15 cellular contexts compared by ENCODE assay signal in genomic region chr7:28954936-28955335, GRCh38. TPM values are rescaled to one million over a fixed set of nuclear protein-coding genes. Genes with fewer than 3 reads are reported as not detected.
DNase-seq lines count a peak whose midpoint lies in the region; ATAC-seq and TF ChIP-seq lines count a peak whose summit lies in the region.
"Had no signal": no experiment of that assay in that cellular context is flagged by ENCODE, and none has a peak within 500 bp of the region (broad histone marks: within the 10 kb centered on the region; RNA-seq: fewer than 3 reads in every experiment).

No MANE protein-coding gene starts in this region.

- H3K4me3 ChIP-seq in BLaER1 treated with 17β-estradiol and CSF1 and Interleukin-3, amounts not matched to agents 10 nM and 100 nM = peak overlapping the region in 6 of 10 experiments; percentile 12 to 63 (median 51); a peak in 8 of 20 replicates
- H3K4me3 ChIP-seq in esophagus squamous epithelium = peak overlapping the region in 2 of 4 donors; percentile 65 to 73
- no peak overlapping the region for H3K4me3 ChIP-seq in neural progenitor cell

- H3K79me2 ChIP-seq in neural progenitor cell (ENCODE audit: low read depth) = no peaks in the 10 kb centered on the region

- peaks cover 30% of the 10 kb centered on the region for H3F3A ChIP-seq in neural progenitor cell (ENCODE audit: low read depth)

- H3K36me3 Mint-ChIP-seq in neural progenitor cell = peaks cover 25% of the 10 kb centered on the region

- WGBS in esophagus squamous epithelium, 2 donors = 49 to 50% methylated on average over 4 of the region's 4 CpGs

- peaks cover 0 to 15% (median 0%) of the 10 kb centered on the region in 11 experiments; a peak in 2 of 22 replicates for H4K20me1 ChIP-seq in BLaER1 treated with 17β-estradiol and CSF1 and Interleukin-3, amounts not matched to agents 10 nM and 100 nM
- peaks cover 5% of the 10 kb centered on the region for H4K20me1 ChIP-seq in neural progenitor cell (ENCODE audit: low read depth)

- DNase-seq in H4 (ENCODE audit: low spot score) (peak; percentile 41), esophagus squamous epithelium (lab: John Stamatoyannopoulos, UW) (no peak), neural progenitor cell (ENCODE audit: low spot score) (no peak), mesenteric fat pad (ENCODE audit: low spot score) (no peak)
- no peak for DNase-seq in stimulated activated CD4-positive, alpha-beta T cell treated with anti-CD3 and anti-CD28 coated beads, Interleukin-4, amount 100 ng/mL, for 24 hours
- DNase-seq in stimulated activated CD4-positive, alpha-beta T cell treated with anti-CD3 and anti-CD28 coated beads, Interleukin-1b, Interleukin-23, amount 100 ng/mL, for 48 hours = no peak
- DNase-seq: activated gamma-delta T cell treated with Interleukin-2 at 50 U/mL for 16 hours, glutamatergic neuron, NCI-H1694 had no signal

- H3K9me3 Mint-ChIP-seq in neural progenitor cell = no peaks in the 10 kb centered on the region

- ATAC-seq in HG02852 (IDR thresholded peaks at IDR 0.05; ENCODE audit: unreplicated experiment) = no peak
- ATAC-seq: stimulated activated naive CD8-positive, alpha-beta T cell treated with anti-CD3 and anti-CD28 coated beads, Interleukin-15, Interleukin-2, amounts not matched to agents 100 U/mL and 50 U/mL, for 24 hours had no signal

- intact Hi-C loops in esophagus squamous epithelium (cut with DNase I) = loop anchor here (10.0 kb wide), 1 partner anchor 150 kb away; no protein-coding TSS in a partner anchor

- peaks cover 45 to 56% (median 52%) of the 10 kb centered on the region in 11 experiments for H3K9me3 ChIP-seq in BLaER1 treated with 17β-estradiol and CSF1 and Interleukin-3, amounts not matched to agents 10 nM and 100 nM (replicated peaks in 1 of 11)
- H3K9me3 ChIP-seq in esophagus squamous epithelium (no peaks in the 10 kb centered on the region), neural progenitor cell (ENCODE audit: low read depth) (no peaks in the 10 kb centered on the region)
- H3K9me3 ChIP-seq: vagina had no signal

- H3K4me3 Mint-ChIP-seq in neural progenitor cell = peak overlapping the region; percentile 77

- H3K27me3 ChIP-seq in BLaER1 treated with 17β-estradiol and CSF1 and Interleukin-3, amounts not matched to agents 10 nM and 100 nM = peaks cover 29 to 75% (median 40%) of the 10 kb centered on the region in 11 experiments
- H3K27me3 ChIP-seq in esophagus squamous epithelium = peaks cover 0 to 42% (median 0%) of the 10 kb centered on the region in 4 donors
- peaks cover 46% of the 10 kb centered on the region for H3K27me3 ChIP-seq in neural progenitor cell
- H3K27me3 ChIP-seq: vagina had no signal

- peaks cover 46% of the 10 kb centered on the region for H3K4me1 Mint-ChIP-seq in neural progenitor cell

- H3K36me3 ChIP-seq in BLaER1 treated with 17β-estradiol and CSF1 and Interleukin-3, amounts not matched to agents 10 nM and 100 nM = no peaks in the 10 kb centered on the region
- H3K36me3 ChIP-seq in esophagus squamous epithelium (no peaks in the 10 kb centered on the region), neural progenitor cell (no peaks in the 10 kb centered on the region)
- H3K36me3 ChIP-seq: vagina had no signal

- H3K4me2 ChIP-seq in BLaER1 treated with 17β-estradiol and CSF1 and Interleukin-3, amounts not matched to agents 10 nM and 100 nM = peak overlapping the region; percentile 78 to 94 (median 83)
- no peak overlapping the region for H3K4me2 ChIP-seq in neural progenitor cell

- H3K27ac ChIP-seq in BLaER1 treated with 17β-estradiol and CSF1 and Interleukin-3, amounts not matched to agents 10 nM and 100 nM = peak overlapping the region in 3 of 11 experiments; percentile 56 to 74 (median 66); a peak in 4 of 22 replicates
- H3K27ac ChIP-seq in esophagus squamous epithelium = peak overlapping the region in 3 of 4 donors; percentile 67 to 91 (median 90)
- H3K27ac ChIP-seq in neural progenitor cell = no peak overlapping the region

- H2AFZ ChIP-seq in neural progenitor cell (replicated peaks) = no peak overlapping the region

- peaks cover 8% of the 10 kb centered on the region for H3K27me3 Mint-ChIP-seq in neural progenitor cell (ENCODE audit: insufficient read depth, low read depth)

- H3K27ac Mint-ChIP-seq in neural progenitor cell = no peak overlapping the region
- H3K27ac Mint-ChIP-seq: progenitor cell of endocrine pancreas had no signal

- peaks cover 32 to 83% (median 63%) of the 10 kb centered on the region in 10 experiments for H3K4me1 ChIP-seq in BLaER1 treated with 17β-estradiol and CSF1 and Interleukin-3, amounts not matched to agents 10 nM and 100 nM
- peaks cover 24 to 63% (median 37%) of the 10 kb centered on the region in 3 donors for H3K4me1 ChIP-seq in esophagus squamous epithelium
- peaks cover 7% of the 10 kb centered on the region for H3K4me1 ChIP-seq in neural progenitor cell

- H3K9ac ChIP-seq in BLaER1 treated with 17β-estradiol and CSF1 and Interleukin-3, amounts not matched to agents 10 nM and 100 nM = peak overlapping the region in 3 of 11 experiments; percentile 35 to 62 (median 35); a peak in 3 of 22 replicates
- H3K9ac ChIP-seq in neural progenitor cell = no peak overlapping the region

- TF ChIP-seq POLR2A in esophagus squamous epithelium (IDR thresholded peaks at IDR 0.05) = no peak

- TF ChIP-seq CTCF in esophagus squamous epithelium (IDR thresholded peaks at IDR 0.05) = no peak
- TF ChIP-seq CTCF in neural progenitor cell (IDR thresholded peaks at IDR 0.05) = no peak

RNA-seq across cellular contexts. Expression of gene TRIL, which starts 3.2 kb away (rescaled TPM):
- not detected in 2 replicates for total RNA-seq in H4 (2014; rRNA removed; shearing (Covaris generic))
- total RNA-seq in esophagus squamous epithelium = 1 to 10 TPM; 1.4 to 6.5 (median 2.1) TPM
- total RNA-seq in neural progenitor cell (ENCODE audit: low replicate concordance) = 8.5 and 14.3 TPM in 2 replicates
- total RNA-seq in mesenteric fat pad = 3.7 TPM
- total RNA-seq: mononuclear cell had no signal
